In genomic region chr9:6055213-6055612, GRCh38 we compare ENCODE assay signal across 8 cellular contexts. TPM values are rescaled to one million over a fixed set of nuclear protein-coding genes. Genes with fewer than 3 reads are reported as not detected.
A peak's percentile ranks its signal among the peaks of the same experiment; 100 is the strongest.
DNase-seq lines count a peak whose midpoint lies in the region; ATAC-seq and TF ChIP-seq lines count a peak whose summit lies in the region.

No MANE protein-coding gene starts in this region.

- no peaks in the 10 kb centered on the region for H3K9me3 ChIP-seq in prostate gland

- no peaks in the 10 kb centered on the region for H3K4me1 ChIP-seq in prostate gland (replicated peaks)

- ATAC-seq in HG03108 (IDR thresholded peaks at IDR 0.05; ENCODE audit: unreplicated experiment) (peak; percentile 52), GM21717 (IDR thresholded peaks at IDR 0.05; ENCODE audit: unreplicated experiment) (no peak)

- no peak for TF ChIP-seq POLR2A in prostate gland (IDR thresholded peaks at IDR 0.05)

- no peaks in the 10 kb centered on the region for H3K36me3 ChIP-seq in prostate gland

- no peaks in the 10 kb centered on the region for H3K27me3 ChIP-seq in prostate gland (replicated peaks; ENCODE audit: insufficient read depth)

- in situ Hi-C loops in ACHN (cut with HindIII; ENCODE audit: low pct_ligation_motif_present, low pct_unique_long_range_greater_than_20kb, low sequenced_read_pairs), result no loop called here

- intact Hi-C loops in prostate gland (cut with DNase I), result loop anchor here (2.0 kb wide), 2 partner anchors 168 to 252 kb away; no protein-coding TSS in a partner anchor

- H3K27ac ChIP-seq in prostate gland, result no peak overlapping the region

- peak; percentile 36 to 86 (median 77) for TF ChIP-seq CTCF in prostate gland (IDR thresholded peaks at IDR 0.05)

- no peak overlapping the region for H3K4me3 ChIP-seq in prostate gland

- WGBS in prostate gland, result 13% methylated on average over 2 of the region's 2 CpGs

- peak; percentile 79 for DNase-seq in ACHN
- peak; percentile 76 for DNase-seq in GM04504 (ENCODE audit: low read depth)
- DNase-seq in NCI-H226, result peak; percentile 70
- DNase-seq in activated CD4-positive, alpha-beta T cell treated with anti-CD3 and anti-CD28 coated beads, Interleukin-2, amount 50 U/mL, for 1 hour, result peak; percentile 9
- peak; percentile 85 for DNase-seq in glomerular visceral epithelial cell (ENCODE audit: extremely low spot score)
- DNase-seq in prostate gland (ENCODE audit: low spot score), result peak; percentile 79

RNA-seq across cellular contexts. Expression of gene RANBP6, which starts 39.8 kb away (rescaled TPM):
- 10 to 100 TPM; 10.3 to 15.9 TPM for total RNA-seq in prostate gland

Comparison
In these comparisons a context has a peak if more than half of its experiments do, and no peak if none do; other contexts are left out.
1. DNase-seq: peak in every context shown above with its lines; median percentile 85 in glomerular visceral epithelial cell; 79 in ACHN; 79 in prostate gland; 76 in GM04504; 70 in NCI-H226; 9 in activated CD4-positive, alpha-beta T cell treated with anti-CD3 and anti-CD28 coated beads, Interleukin-2, amount 50 U/mL, for 1 hour.